8 cellular contexts compared by ENCODE assay signal in genomic region chr6:7727150-7727950, GRCh38. TPM values are rescaled to one million over a fixed set of nuclear protein-coding genes. Genes with fewer than 3 reads are reported as not detected.
DNase-seq lines count a peak whose midpoint lies in the region; FAIRE-seq and TF ChIP-seq lines count a peak whose summit lies in the region.

No MANE protein-coding gene starts in this region.

- peak overlapping the region; percentile 63 for H3K4me3 ChIP-seq in AG04449 (ENCODE audit: low read depth, low read length)
- peak overlapping the region; percentile 88 for H3K4me3 ChIP-seq in SK-N-MC
- H3K4me3 ChIP-seq in fibroblast of mammary gland (ENCODE audit: control insufficient read depth, low read depth, low read length) = peak overlapping the region; percentile 34
- peak overlapping the region; percentile 66 for H3K4me3 ChIP-seq in trophoblast cell (ENCODE audit: low read depth, low read length)

- no CpG with 5 or more reads among the region's 86 CpGs for WGBS in trophoblast cell (ENCODE audit: extremely low coverage, insufficient coverage, insufficient read length)

- H4K8ac ChIP-seq in trophoblast cell (ENCODE audit: low read depth, low read length) = no peak overlapping the region

- H3K23ac ChIP-seq in trophoblast cell (ENCODE audit: low read length) = no peak overlapping the region

- POLR2A ChIA-PET in AG04449 (lab: Yijun Ruan, JAX) = interaction anchor here (0.5 kb wide), 1 partner anchor 383 kb away, joined by 3 read pairs; no protein-coding TSS in a partner anchor

- H3K27ac ChIP-seq in SK-N-MC (no peak overlapping the region), trophoblast cell (ENCODE audit: low read depth, low read length) (no peak overlapping the region)

- H3K36me3 ChIP-seq in SK-N-MC (ENCODE audit: insufficient read depth, low read length) = no peaks in the 10 kb centered on the region
- no peaks in the 10 kb centered on the region for H3K36me3 ChIP-seq in trophoblast cell (ENCODE audit: control insufficient read depth in 1 of 2, insufficient read depth in 2 of 2, low read length in 2 of 2)

- H3K4me1 ChIP-seq in trophoblast cell (ENCODE audit: control insufficient read depth in 1 of 2, insufficient read depth in 2 of 2, low read length in 2 of 2) = peaks cover 21 to 23% of the 10 kb centered on the region in 2 experiments

- H4K91ac ChIP-seq in trophoblast cell (ENCODE audit: low read depth, low read length) = no peak overlapping the region

- H2BK120ac ChIP-seq in trophoblast cell (ENCODE audit: insufficient read depth, low read length, poor library complexity) = no peak overlapping the region

- peaks cover 44% of the 10 kb centered on the region for H3K27me3 ChIP-seq in trophoblast cell (ENCODE audit: insufficient read depth, low read length)

- TF ChIP-seq CTCF in AG04449 (IDR thresholded peaks at IDR 0.05; ENCODE audit: insufficient read depth, low read length, missing control alignments) (peak; percentile 1), fibroblast of mammary gland (conservative IDR thresholded peaks at IDR 0.05; ENCODE audit: control insufficient read depth, insufficient read depth, low read depth, low read length) (no peak)

- H3K9ac ChIP-seq in SK-N-MC (ENCODE audit: insufficient read length) (peak overlapping the region; percentile 42), trophoblast cell (ENCODE audit: low read length) (no peak overlapping the region)

- no peak overlapping the region for H2AK5ac ChIP-seq in trophoblast cell (ENCODE audit: low read length)

- TF ChIP-seq POLR2A in GM12892 (IDR thresholded peaks at IDR 0.05; ENCODE audit: low read depth, low read length) = no peak

- H2BK5ac ChIP-seq in trophoblast cell (ENCODE audit: low read depth, low read length, poor library complexity) = no peak overlapping the region

- H4K12ac ChIP-seq in trophoblast cell (ENCODE audit: low read depth, low read length) = no peak overlapping the region

- no peaks in the 10 kb centered on the region for H3K79me2 ChIP-seq in trophoblast cell (ENCODE audit: control insufficient read depth, insufficient read depth, low read length, poor library complexity)

- H2AFZ ChIP-seq in trophoblast cell (ENCODE audit: insufficient read depth, low read length, poor library complexity) = no peak overlapping the region

- no peaks in the 10 kb centered on the region for H3K79me1 ChIP-seq in trophoblast cell (ENCODE audit: low read length)

- no peak overlapping the region for H2BK12ac ChIP-seq in trophoblast cell (ENCODE audit: low read length)

- H3K18ac ChIP-seq in trophoblast cell (ENCODE audit: low read length) = no peak overlapping the region

- H3K14ac ChIP-seq in trophoblast cell (ENCODE audit: low read length) = no peak overlapping the region

- H3K9me3 ChIP-seq in SK-N-MC (ENCODE audit: low read depth, low read length) (no peaks in the 10 kb centered on the region), trophoblast cell (ENCODE audit: insufficient read depth, low read depth, low read length) (peaks cover 2% of the 10 kb centered on the region)

- CTCF ChIA-PET in AG04449 (lab: Yijun Ruan, JAX) = interaction anchor here (0.9 to 9.7 kb wide), 4 partner anchors 11 to 331 kb away, joined by 3 to 328 read pairs (median 107); no protein-coding TSS in a partner anchor

- DNase-seq in AG04449 (ENCODE audit: low read depth, low spot score) (no peak), GM12892 (ENCODE audit: insufficient read length) (peak; percentile 31), SK-N-MC (ENCODE audit: low read depth, low spot score) (no peak), fibroblast of mammary gland (ENCODE audit: low read depth) (no peak), trophoblast cell (no peak), SKM-1 (lab: John Stamatoyannopoulos, UW; ENCODE audit: unreplicated experiment) (no peak), GDM1 (lab: John Stamatoyannopoulos, UW) (no peak), NCI-H2029 treated with DMSO at 0.1 percent for 48 hours (lab: John Stamatoyannopoulos, UW) (no peak)

- no peak overlapping the region for H3K4ac ChIP-seq in trophoblast cell (ENCODE audit: low read depth, low read length)

- no peak for FAIRE-seq in GM12892 (lab: Jason Lieb, UNC)

- H3K4me2 ChIP-seq in trophoblast cell (ENCODE audit: low read length) = peak overlapping the region; percentile 72

RNA-seq across cellular contexts. Expression of gene BMP6, which starts 1.5 kb away (rescaled TPM):
- 0.21 TPM for polyA plus RNA-seq in GM12892 (2012; ENCODE audit: missing spikeins)
- polyA plus RNA-seq in trophoblast cell (2013) = 2.4 and 2.7 TPM in 2 replicates

Comparison
In these comparisons a context has a peak if more than half of its experiments do, and no peak if none do; other contexts are left out.
1. H3K4me3 ChIP-seq: peak in every context shown above with its lines; median percentile 88 in SK-N-MC; 66 in trophoblast cell; 63 in AG04449; 34 in fibroblast of mammary gland.